Comparison of ENCODE assay signal across 1 cellular context in genomic region chr6:7155871-7156579, GRCh38.
TF ChIP-seq lines count a peak whose summit lies in the region.

No MANE protein-coding gene starts in this region.

TF ChIP-seq in GM12878, 131 proteins besides CTCF, POLR2A, EP300 and RAD21 (continued from another document and continues in another):
- TF ChIP-seq E2F8 (IDR thresholded peaks at IDR 0.05; ENCODE audit: low read depth, partially characterized antibody) (no peak), ZZZ3 (IDR thresholded peaks at IDR 0.05; ENCODE audit: control insufficient read depth, insufficient read length, low read depth) (no peak), SRF (IDR thresholded peaks at IDR 0.05; ENCODE audit: low read depth in 2 of 2, low read length in 2 of 2) (no peak), TAF1 (IDR thresholded peaks at IDR 0.05; ENCODE audit: borderline replicate concordance, low read depth, low read length) (0 out of 2 replicates have a peak, but pooled peaks have one; percentile 13), CEBPB (IDR thresholded peaks at IDR 0.05; ENCODE audit: borderline replicate concordance in 1 of 2, low read depth in 2 of 2, low read length in 2 of 2) (no peak), MTA3 (IDR thresholded peaks at IDR 0.05; ENCODE audit: borderline replicate concordance, low read length) (peak; percentile 73; the same call in 1 of the 2 replicates), NR2C2 (IDR thresholded peaks at IDR 0.05; ENCODE audit: borderline replicate concordance, control insufficient read depth, insufficient read length, low read depth) (no peak), MTA2 (IDR thresholded peaks at IDR 0.05; ENCODE audit: low read depth) (peak; percentile 78), NFIC (IDR thresholded peaks at IDR 0.05; ENCODE audit: low read depth, low read length) (peak; percentile 73), DPF2 (IDR thresholded peaks at IDR 0.05) (no peak), TCF12 (IDR thresholded peaks at IDR 0.05; ENCODE audit: low read depth, low read length) (peak; percentile 65; the same call in 1 of the 2 replicates), CHD4 (IDR thresholded peaks at IDR 0.05) (no peak), MYB (IDR thresholded peaks at IDR 0.05; ENCODE audit: borderline replicate concordance, low read depth, low read length) (no peak; the same call in 1 of the 2 replicates), CBFB (IDR thresholded peaks at IDR 0.05; ENCODE audit: low read depth) (no peak), SMAD1 (IDR thresholded peaks at IDR 0.05; ENCODE audit: low read depth, partially characterized antibody) (no peak), MEF2A (IDR thresholded peaks at IDR 0.05; ENCODE audit: insufficient read depth, low read depth, low read length) (0 out of 2 replicates have a peak, but pooled peaks have one; percentile 4), RFX5 (IDR thresholded peaks at IDR 0.05; ENCODE audit: low read depth, low read length) (no peak), CBX5 (IDR thresholded peaks at IDR 0.05; ENCODE audit: low read depth) (peak; percentile 53; the same call in 1 of the 2 replicates), JUNB (IDR thresholded peaks at IDR 0.05) (peak; percentile 11; the same call in 1 of the 2 replicates), MYC (IDR thresholded peaks at IDR 0.05; ENCODE audit: insufficient read depth, insufficient read length, insufficient replicate concordance, low read length, severe bottlenecking) (no peak), PAX8 (IDR thresholded peaks at IDR 0.05) (no peak), FOXM1 (IDR thresholded peaks at IDR 0.05; ENCODE audit: low read depth, low read length) (0 out of 2 replicates have a peak, but pooled peaks have one; percentile 39), TARDBP (IDR thresholded peaks at IDR 0.05; ENCODE audit: borderline replicate concordance) (no peak), MLLT1 (IDR thresholded peaks at IDR 0.05) (no peak), IKZF2 (IDR thresholded peaks at IDR 0.05) (peak; percentile 54 to 56; a peak in 3 of 4 replicates), PBX3 (IDR thresholded peaks at IDR 0.05; ENCODE audit: insufficient replicate concordance, low read depth, low read length) (no peak), NR2C1 (IDR thresholded peaks at IDR 0.05) (no peak), PAX5 (IDR thresholded peaks at IDR 0.05; ENCODE audit: borderline replicate concordance, low read depth, low read length) (peak; percentile 68), EZH2 (IDR thresholded peaks at IDR 0.05; ENCODE audit: borderline replicate concordance, control insufficient read depth, low read depth, low read length) (no peak), EED (IDR thresholded peaks at IDR 0.05; ENCODE audit: low read depth) (peak; percentile 40), RELB (IDR thresholded peaks at IDR 0.05; ENCODE audit: low read depth) (0 out of 2 replicates have a peak, but pooled peaks have one; percentile 29), FOXK2 (IDR thresholded peaks at IDR 0.05) (no peak), ZNF217 (IDR thresholded peaks at IDR 0.05) (no peak; the same call in 1 of the 2 replicates), BCL3 (IDR thresholded peaks at IDR 0.05; ENCODE audit: borderline replicate concordance, insufficient read depth, low read depth, low read length, poor library complexity, severe bottlenecking) (no peak), RCOR1 (conservative IDR thresholded peaks at IDR 0.05; ENCODE audit: low read depth, low read length) (no peak), SREBF1 (IDR thresholded peaks at IDR 0.05; ENCODE audit: low read length) (no peak), ELK1 (IDR thresholded peaks at IDR 0.05; ENCODE audit: low read depth, low read length) (no peak), POU2F2 (IDR thresholded peaks at IDR 0.05; ENCODE audit: borderline replicate concordance, low read depth, low read length) (peak; percentile 70; the same call in 2 of the 3 replicates), SPI1 (IDR thresholded peaks at IDR 0.05; ENCODE audit: borderline replicate concordance, insufficient read depth, low read depth, low read length) (peak; percentile 36), CREM (IDR thresholded peaks at IDR 0.05; ENCODE audit: low read depth) (no peak), SMC3 (IDR thresholded peaks at IDR 0.05; ENCODE audit: borderline replicate concordance, low read length) (no peak), ZBTB33 (IDR thresholded peaks at IDR 0.05) (no peak), CHD1 (IDR thresholded peaks at IDR 0.05; ENCODE audit: low read depth, low read length) (no peak), SUPT20H (IDR thresholded peaks at IDR 0.05; ENCODE audit: borderline replicate concordance, control insufficient read depth, low read depth, low read length) (no peak), BCLAF1 (IDR thresholded peaks at IDR 0.05) (no peak), KDM1A (IDR thresholded peaks at IDR 0.05; ENCODE audit: borderline replicate concordance) (no peak), RBBP5 (conservative IDR thresholded peaks at IDR 0.05) (no peak), ZNF274 (IDR thresholded peaks at IDR 0.05; ENCODE audit: insufficient read depth, insufficient read length) (no peak), SUZ12 (IDR thresholded peaks at IDR 0.05; ENCODE audit: unreplicated experiment) (no peak), KLF5 (IDR thresholded peaks at IDR 0.05; ENCODE audit: partially characterized antibody) (no peak), USF2 (IDR thresholded peaks at IDR 0.05; ENCODE audit: borderline replicate concordance, low read depth, low read length) (no peak), ETV6 (conservative IDR thresholded peaks at IDR 0.05 in 1 of 2, IDR thresholded peaks at IDR 0.05 in 1 of 2; ENCODE audit: borderline replicate concordance in 1 of 2, low read depth in 1 of 2) (no peak), NBN (IDR thresholded peaks at IDR 0.05) (no peak), ZSCAN29 (IDR thresholded peaks at IDR 0.05) (no peak)
